16 cellular contexts compared by ENCODE assay signal in the genomic region with DNA sequence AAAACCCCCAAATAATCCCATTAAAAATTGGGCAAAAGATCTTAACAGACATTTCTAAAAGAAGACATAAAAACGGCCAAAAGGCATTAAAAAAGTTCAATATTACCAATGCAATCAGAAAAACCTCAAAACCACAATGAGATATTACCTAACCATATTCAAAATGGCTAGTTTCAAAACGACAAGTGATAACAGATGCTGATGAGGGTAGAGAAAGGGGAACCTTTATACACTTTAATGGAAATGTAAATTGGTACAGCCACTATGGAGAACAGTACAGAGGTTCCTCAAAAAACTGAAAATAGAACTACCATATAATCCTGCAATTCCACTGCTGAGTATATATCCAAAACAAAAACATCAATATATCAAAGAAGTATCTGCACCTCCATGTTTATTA. TPM values are rescaled to one million over a fixed set of nuclear protein-coding genes. Genes with fewer than 3 reads are reported as not detected.
DNase-seq lines count a peak whose midpoint lies in the region; ATAC-seq lines count a peak whose summit lies in the region.
"Had no signal": no experiment of that assay in that cellular context is flagged by ENCODE, and none has a peak within 500 bp of the region (broad histone marks: within the 10 kb centered on the region; RNA-seq: fewer than 3 reads in every experiment).

No MANE protein-coding gene starts in this region.

- no peak overlapping the region for H3K4me3 Mint-ChIP-seq in activated CD8-positive, alpha-beta memory T cell treated with anti-CD3 and anti-CD28 coated beads, Interleukin-2, amount 10 ng/mL, durations not matched to agents 7 days and 5 days
- no peak overlapping the region for H3K4me3 Mint-ChIP-seq in activated T-cell treated with anti-CD3 and anti-CD28 coated beads, Interleukin-2, amount 50 U/mL, for 72 hours
- H3K4me3 Mint-ChIP-seq: GM23338 had no signal

- CTCF ChIA-PET in activated CD8-positive, alpha-beta memory T cell treated with anti-CD3 and anti-CD28 coated beads, Interleukin-2, amount 10 ng/mL, durations not matched to agents 7 days and 5 days (lab: Charles Lee): no interaction called here

- DNase-seq in MV-4-11 (lab: John Stamatoyannopoulos, UW) (peak; percentile 87), OCI-M1 (lab: John Stamatoyannopoulos, UW) (peak; percentile 56), fibroblast of peridontal ligament (ENCODE audit: extremely low read depth) (peak; percentile 38)
- no peak for DNase-seq in activated CD8-positive, alpha-beta memory T cell treated with anti-CD3 and anti-CD28 coated beads, Interleukin-2, amount 10 ng/mL, durations not matched to agents 7 days and 5 days
- DNase-seq in activated T-cell treated with anti-CD3 and anti-CD28 coated beads, Interleukin-2, amount 50 U/mL, for 72 hours: no peak
- DNase-seq: C1 segment of cervical spinal cord; DMS79 treated with DMSO at 0.1 percent for 48 hours; NCI-H1417 treated with DMSO at 0.1 percent for 48 hours; NCI-H2029 treated with DMSO at 0.1 percent for 48 hours; NCI-H446 treated with DMSO at 0.1 percent for 48 hours; NK-92 treated with Interleukin-12 subunit alpha and Interleukin-12 subunit beta, amount 100 ng/mL, for 24 hours had no signal

- H3K36me3 Mint-ChIP-seq in activated CD8-positive, alpha-beta memory T cell treated with anti-CD3 and anti-CD28 coated beads, Interleukin-2, amount 10 ng/mL, durations not matched to agents 7 days and 5 days: no peaks in the 10 kb centered on the region
- peaks cover 0 to 2% of the 10 kb centered on the region in 2 donors for H3K36me3 Mint-ChIP-seq in activated T-cell treated with anti-CD3 and anti-CD28 coated beads, Interleukin-2, amount 50 U/mL, for 72 hours (ENCODE audit: insufficient read depth in 2 of 2)

- ATAC-seq in GM19351 (IDR thresholded peaks at IDR 0.05; ENCODE audit: unreplicated experiment) (peak; percentile 66), HG02623 (IDR thresholded peaks at IDR 0.05; ENCODE audit: unreplicated experiment) (no peak)
- no peak for ATAC-seq in activated CD8-positive, alpha-beta memory T cell treated with anti-CD3 and anti-CD28 coated beads, Interleukin-2, amount 10 ng/mL, durations not matched to agents 7 days and 5 days
- no peak for ATAC-seq in activated T-cell treated with anti-CD3 and anti-CD28 coated beads, Interleukin-2, amount 50 U/mL, for 72 hours (replicated peaks in 1 of 2)
- ATAC-seq: GM23338, HCT116 had no signal

- no peaks in the 10 kb centered on the region for H3K4me1 Mint-ChIP-seq in activated CD8-positive, alpha-beta memory T cell treated with anti-CD3 and anti-CD28 coated beads, Interleukin-2, amount 10 ng/mL, durations not matched to agents 7 days and 5 days
- H3K4me1 Mint-ChIP-seq in activated T-cell treated with anti-CD3 and anti-CD28 coated beads, Interleukin-2, amount 50 U/mL, for 72 hours (ENCODE audit: low read depth): no peaks in the 10 kb centered on the region

- no peaks in the 10 kb centered on the region for H3K9me3 Mint-ChIP-seq in activated CD8-positive, alpha-beta memory T cell treated with anti-CD3 and anti-CD28 coated beads, Interleukin-2, amount 10 ng/mL, durations not matched to agents 7 days and 5 days (ENCODE audit: low read depth)
- H3K9me3 Mint-ChIP-seq in activated T-cell treated with anti-CD3 and anti-CD28 coated beads, Interleukin-2, amount 50 U/mL, for 72 hours: peaks cover 0 to 3% of the 10 kb centered on the region in 2 donors
- H3K9me3 Mint-ChIP-seq: GM23338 had no signal

- H3K27ac Mint-ChIP-seq in activated CD8-positive, alpha-beta memory T cell treated with anti-CD3 and anti-CD28 coated beads, Interleukin-2, amount 10 ng/mL, durations not matched to agents 7 days and 5 days: no peak overlapping the region
- H3K27ac Mint-ChIP-seq in activated T-cell treated with anti-CD3 and anti-CD28 coated beads, Interleukin-2, amount 50 U/mL, for 72 hours: no peak overlapping the region
- H3K27ac Mint-ChIP-seq: GM23338 had no signal

- peaks cover 36% of the 10 kb centered on the region for H3K27me3 Mint-ChIP-seq in activated CD8-positive, alpha-beta memory T cell treated with anti-CD3 and anti-CD28 coated beads, Interleukin-2, amount 10 ng/mL, durations not matched to agents 7 days and 5 days
- peaks cover 42% of the 10 kb centered on the region for H3K27me3 Mint-ChIP-seq in activated T-cell treated with anti-CD3 and anti-CD28 coated beads, Interleukin-2, amount 50 U/mL, for 72 hours (ENCODE audit: low read depth)

RNA-seq across cellular contexts. Expression of a gene that starts 6.2 kb away (rescaled TPM):
- total RNA-seq in activated CD8-positive, alpha-beta memory T cell treated with anti-CD3 and anti-CD28 coated beads, Interleukin-2, amount 10 ng/mL, durations not matched to agents 7 days and 5 days: not detected
- under 1 TPM in 1 of 2 donors, not detected in 1; 0.38 TPM for total RNA-seq in activated T-cell treated with anti-CD3 and anti-CD28 coated beads, Interleukin-2, amount 50 U/mL, for 72 hours
- total RNA-seq: T-helper 2 cell treated with Interferon-gamma antibody and Interleukin-4, amounts not matched to agents 100 ng/mL and 5 ng/mL, for 36 hours had no signal

RNA-seq across cellular contexts. Expression of a gene that starts 57.4 kb away (rescaled TPM):
- total RNA-seq in activated CD8-positive, alpha-beta memory T cell treated with anti-CD3 and anti-CD28 coated beads, Interleukin-2, amount 10 ng/mL, durations not matched to agents 7 days and 5 days: under 1 TPM; 0.06 to 0.59 TPM
- total RNA-seq in activated T-cell treated with anti-CD3 and anti-CD28 coated beads, Interleukin-2, amount 50 U/mL, for 72 hours: 1 to 10 TPM; 1.2 to 1.7 TPM

Comparison
In these comparisons a context has a peak if more than half of its experiments do, and no peak if none do; other contexts are left out.
1. DNase-seq: peak in MV-4-11 (single experiment), OCI-M1 (single experiment) and fibroblast of peridontal ligament (single experiment); none in activated CD8-positive, alpha-beta memory T cell treated with anti-CD3 and anti-CD28 coated beads, Interleukin-2, amount 10 ng/mL, durations not matched to agents 7 days and 5 days (single experiment) and activated T-cell treated with anti-CD3 and anti-CD28 coated beads, Interleukin-2, amount 50 U/mL, for 72 hours (0 of 2).